21 cellular contexts compared by ENCODE assay signal in genomic region chr11:22923561-22923960, GRCh38.
"Had no signal": no experiment of that assay in that cellular context is flagged by ENCODE, and none has a peak within 500 bp of the region (broad histone marks: within the 10 kb centered on the region; RNA-seq: fewer than 3 reads in every experiment).

No MANE protein-coding gene starts in this region.

- H3K27ac Mint-ChIP-seq: memory B cell; naive thymus-derived CD4-positive, alpha-beta T cell; nephron progenitor cell; stimulated activated naive B cell treated with anti-CD40 and anti-IgM and Interleukin-4, amounts not matched to agents 10 μg/mL and 1 μg/mL and 100 μg/mL, for 72 hours; stimulated activated naive CD8-positive, alpha-beta T cell treated with anti-CD3 and anti-CD28 coated beads, Interleukin-15, amount 100 ng/mL, for 72 hours had no signal

- H3K27me3 ChIP-seq: heart right ventricle, left lung, right lobe of liver, spleen, testis, tibial nerve had no signal

- H3K4me3 ChIP-seq: heart right ventricle, left lung, lower lobe of right lung, psoas muscle, right lobe of liver, spleen, testis, tibial nerve had no signal

- ATAC-seq: esophagus mucosa; heart right ventricle; left lung; lower lobe of right lung; naive thymus-derived CD4-positive, alpha-beta T cell; psoas muscle; stimulated activated naive B cell treated with anti-CD40 and anti-IgM and Interleukin-4, amounts not matched to agents 10 μg/mL and 1 μg/mL and 100 μg/mL, for 72 hours; stimulated activated naive CD8-positive, alpha-beta T cell treated with anti-CD3 and anti-CD28 coated beads, Interleukin-15, amount 100 ng/mL, for 72 hours had no signal

- H3K36me3 ChIP-seq: heart right ventricle, left lung, lower lobe of right lung, right lobe of liver, spleen, tibial nerve had no signal

- H3K4me1 ChIP-seq: heart right ventricle, left lung, parathyroid adenoma, psoas muscle, right lobe of liver, testis, tibial nerve had no signal

- DNase-seq: cerebellar nuclear complex; effector CD4-positive, alpha-beta T cell; heart right ventricle; islet precursor cell; left lung; lower lobe of right lung; naive thymus-derived CD4-positive, alpha-beta T cell; nephron progenitor cell; psoas muscle; retina; right lobe of liver; spleen; stimulated activated CD4-positive, alpha-beta T cell treated with anti-CD3 and anti-CD28 coated beads, Interleukin-2, amount 100 ng/mL, for 24 hours; stimulated activated CD4-positive, alpha-beta T cell treated with anti-CD3 and anti-CD28 coated beads, Interleukin-4, amount 100 ng/mL, for 4 hours; stimulated activated naive B cell treated with anti-CD40 and anti-IgM and Interleukin-4, amounts not matched to agents 10 μg/mL and 1 μg/mL and 100 μg/mL, for 72 hours; stimulated activated naive CD8-positive, alpha-beta T cell treated with anti-CD3 and anti-CD28 coated beads, Interleukin-15, amount 100 ng/mL, for 72 hours; testis had no signal

- H3K36me3 Mint-ChIP-seq: stimulated activated naive B cell treated with anti-CD40 and anti-IgM and Interleukin-4, amounts not matched to agents 10 μg/mL and 1 μg/mL and 100 μg/mL, for 72 hours had no signal

- H3K9ac ChIP-seq: parathyroid adenoma had no signal

- H3K4me3 Mint-ChIP-seq: memory B cell; naive thymus-derived CD4-positive, alpha-beta T cell; nephron progenitor cell; stimulated activated naive B cell treated with anti-CD40 and anti-IgM and Interleukin-4, amounts not matched to agents 10 μg/mL and 1 μg/mL and 100 μg/mL, for 72 hours; stimulated activated naive CD8-positive, alpha-beta T cell treated with anti-CD3 and anti-CD28 coated beads, Interleukin-15, amount 100 ng/mL, for 72 hours had no signal

- H3K27me3 Mint-ChIP-seq: memory B cell; naive thymus-derived CD4-positive, alpha-beta T cell; stimulated activated naive CD8-positive, alpha-beta T cell treated with anti-CD3 and anti-CD28 coated beads, Interleukin-15, amount 100 ng/mL, for 72 hours had no signal

- H3K27ac ChIP-seq: heart right ventricle, left lung, lower lobe of right lung, parathyroid adenoma, psoas muscle, right lobe of liver, spleen, testis, tibial nerve had no signal

- H3K9me3 ChIP-seq: heart right ventricle, left lung, lower lobe of right lung, psoas muscle, right lobe of liver, spleen, testis, tibial nerve had no signal

- H3K9me3 Mint-ChIP-seq: memory B cell; nephron progenitor cell; stimulated activated naive B cell treated with anti-CD40 and anti-IgM and Interleukin-4, amounts not matched to agents 10 μg/mL and 1 μg/mL and 100 μg/mL, for 72 hours; stimulated activated naive CD8-positive, alpha-beta T cell treated with anti-CD3 and anti-CD28 coated beads, Interleukin-15, amount 100 ng/mL, for 72 hours had no signal
